Comparison of ENCODE assay signal across 23 cellular contexts in the genomic region with DNA sequence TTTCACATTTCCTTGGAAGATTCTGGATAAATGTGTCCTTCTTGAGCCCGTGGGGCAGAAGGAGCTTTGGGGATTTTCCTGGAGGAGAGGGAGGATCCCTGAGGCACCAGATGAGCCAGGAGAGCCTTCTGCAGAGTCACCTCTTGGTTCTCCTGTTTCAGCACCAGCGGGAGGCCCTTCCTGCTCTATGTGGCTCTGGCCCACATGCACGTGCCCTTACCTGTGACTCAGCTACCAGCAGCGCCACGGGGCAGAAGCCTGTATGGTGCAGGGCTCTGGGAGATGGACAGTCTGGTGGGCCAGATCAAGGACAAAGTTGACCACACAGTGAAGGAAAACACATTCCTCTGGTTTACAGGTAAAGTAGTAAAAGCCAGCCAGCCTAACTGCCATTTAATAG.
"Had no signal": no experiment of that assay in that cellular context is flagged by ENCODE, and none has a peak within 500 bp of the region (broad histone marks: within the 10 kb centered on the region; RNA-seq: fewer than 3 reads in every experiment).

No MANE protein-coding gene starts in this region.

- H3K4me3 Mint-ChIP-seq: activated CD4-positive, alpha-beta T cell treated with anti-CD3 and anti-CD28 coated beads, Interleukin-2, amount 10 ng/mL, durations not matched to agents 24 days and 14 days; activated naive CD4-positive, alpha-beta T cell treated with anti-CD3 and anti-CD28 coated beads, Interleukin-2, amount 10 ng/mL, durations not matched to agents 7 days and 5 days; activated naive CD8-positive, alpha-beta T cell treated with anti-CD3 and anti-CD28 coated beads, Interleukin-2, amount 50 U/mL, for 24 hours; brain; nephron progenitor cell; stimulated activated naive CD8-positive, alpha-beta T cell treated with anti-CD3 and anti-CD28 coated beads, Interleukin-15, amount 100 ng/mL, for 72 hours; T-helper 2 cell treated with Interferon-gamma antibody and Interleukin-4, amounts not matched to agents 5 μg/mL and 100 μg/mL, for 36 hours; type B pancreatic cell had no signal

- H3K9me3 Mint-ChIP-seq: activated CD4-positive, alpha-beta T cell treated with anti-CD3 and anti-CD28 coated beads, Interleukin-2, amount 10 ng/mL, durations not matched to agents 24 days and 14 days; activated naive CD4-positive, alpha-beta T cell treated with anti-CD3 and anti-CD28 coated beads, Interleukin-2, amount 10 ng/mL, durations not matched to agents 7 days and 5 days; activated naive CD8-positive, alpha-beta T cell treated with anti-CD3 and anti-CD28 coated beads, Interleukin-2, amount 50 U/mL, for 24 hours; stimulated activated naive CD8-positive, alpha-beta T cell treated with anti-CD3 and anti-CD28 coated beads, Interleukin-15, amount 100 ng/mL, for 72 hours; T-helper 2 cell treated with Interferon-gamma antibody and Interleukin-4, amounts not matched to agents 5 μg/mL and 100 μg/mL, for 36 hours; type B pancreatic cell had no signal

- H3K4me1 Mint-ChIP-seq: activated naive CD4-positive, alpha-beta T cell treated with anti-CD3 and anti-CD28 coated beads, Interleukin-2, amount 10 ng/mL, durations not matched to agents 7 days and 5 days; activated naive CD8-positive, alpha-beta T cell treated with anti-CD3 and anti-CD28 coated beads, Interleukin-2, amount 50 U/mL, for 24 hours; brain; nephron progenitor cell; stimulated activated naive CD8-positive, alpha-beta T cell treated with anti-CD3 and anti-CD28 coated beads, Interleukin-15, amount 100 ng/mL, for 72 hours had no signal

- FAIRE-seq: frontal cortex had no signal

- H3K9me3 ChIP-seq: colonic mucosa, left lung had no signal

- H3K27ac Mint-ChIP-seq: activated CD4-positive, alpha-beta T cell treated with anti-CD3 and anti-CD28 coated beads, Interleukin-2, amount 10 ng/mL, durations not matched to agents 24 days and 14 days; activated naive CD4-positive, alpha-beta T cell treated with anti-CD3 and anti-CD28 coated beads, Interleukin-2, amount 10 ng/mL, durations not matched to agents 7 days and 5 days; activated naive CD8-positive, alpha-beta T cell treated with anti-CD3 and anti-CD28 coated beads, Interleukin-2, amount 50 U/mL, for 24 hours; brain; nephron progenitor cell; progenitor cell of endocrine pancreas; T-helper 2 cell treated with Interferon-gamma antibody and Interleukin-4, amounts not matched to agents 5 μg/mL and 100 μg/mL, for 36 hours; type B pancreatic cell had no signal

- H3K27me3 Mint-ChIP-seq: activated CD4-positive, alpha-beta T cell treated with anti-CD3 and anti-CD28 coated beads, Interleukin-2, amount 10 ng/mL, durations not matched to agents 24 days and 14 days; activated naive CD4-positive, alpha-beta T cell treated with anti-CD3 and anti-CD28 coated beads, Interleukin-2, amount 10 ng/mL, durations not matched to agents 7 days and 5 days; activated naive CD8-positive, alpha-beta T cell treated with anti-CD3 and anti-CD28 coated beads, Interleukin-2, amount 50 U/mL, for 24 hours; progenitor cell of endocrine pancreas; stimulated activated naive CD8-positive, alpha-beta T cell treated with anti-CD3 and anti-CD28 coated beads, Interleukin-15, amount 100 ng/mL, for 72 hours; type B pancreatic cell had no signal

- H3K4me1 ChIP-seq: colonic mucosa, left lung had no signal

- DNase-seq: activated CD4-positive, alpha-beta T cell treated with anti-CD3 and anti-CD28 coated beads, Interleukin-2, amount 10 ng/mL, durations not matched to agents 24 days and 14 days; activated CD8-positive, alpha-beta memory T cell treated with anti-CD3 and anti-CD28 coated beads, Interleukin-2, amount 50 U/mL, for 4 hours; activated effector memory CD4-positive, alpha-beta T cell treated with Interleukin-2 at 50 U/mL for 16 hours; activated naive CD4-positive, alpha-beta T cell treated with anti-CD3 and anti-CD28 coated beads, Interleukin-2, amount 10 ng/mL, durations not matched to agents 7 days and 5 days; activated naive CD8-positive, alpha-beta T cell treated with anti-CD3 and anti-CD28 coated beads, Interleukin-2, amount 50 U/mL, for 24 hours; activated T-cell treated with anti-CD3 and anti-CD28 coated beads, Interleukin-2, amount 50 U/mL, for 48 hours; anterior cingulate cortex; central memory CD4-positive, alpha-beta T cell; colonic mucosa; head of caudate nucleus; mammary epithelial cell; nephron progenitor cell; right cardiac atrium; stimulated activated CD4-positive, alpha-beta T cell treated with anti-CD3 and anti-CD28 coated beads, Interleukin-15, amount 100 ng/mL, for 24 hours; stimulated activated CD4-positive, alpha-beta T cell treated with anti-CD3 and anti-CD28 coated beads, Interleukin-4, amount 100 ng/mL, for 1 hour; stimulated activated naive CD8-positive, alpha-beta T cell treated with anti-CD3 and anti-CD28 coated beads, Interleukin-15, amount 100 ng/mL, for 72 hours had no signal

- H3K27me3 ChIP-seq: colonic mucosa, left lung had no signal

- H3K4me3 ChIP-seq: colonic mucosa, left lung, skin epidermis had no signal

- ATAC-seq: activated naive CD8-positive, alpha-beta T cell treated with anti-CD3 and anti-CD28 coated beads, Interleukin-2, amount 50 U/mL, for 24 hours; left lung; stimulated activated naive CD8-positive, alpha-beta T cell treated with anti-CD3 and anti-CD28 coated beads, Interleukin-15, amount 100 ng/mL, for 72 hours had no signal

- H3K27ac ChIP-seq: colonic mucosa, left lung, skin epidermis had no signal

- H3K36me3 ChIP-seq: colonic mucosa, left lung had no signal

- H3K36me3 Mint-ChIP-seq: type B pancreatic cell had no signal
